In the genomic region with DNA sequence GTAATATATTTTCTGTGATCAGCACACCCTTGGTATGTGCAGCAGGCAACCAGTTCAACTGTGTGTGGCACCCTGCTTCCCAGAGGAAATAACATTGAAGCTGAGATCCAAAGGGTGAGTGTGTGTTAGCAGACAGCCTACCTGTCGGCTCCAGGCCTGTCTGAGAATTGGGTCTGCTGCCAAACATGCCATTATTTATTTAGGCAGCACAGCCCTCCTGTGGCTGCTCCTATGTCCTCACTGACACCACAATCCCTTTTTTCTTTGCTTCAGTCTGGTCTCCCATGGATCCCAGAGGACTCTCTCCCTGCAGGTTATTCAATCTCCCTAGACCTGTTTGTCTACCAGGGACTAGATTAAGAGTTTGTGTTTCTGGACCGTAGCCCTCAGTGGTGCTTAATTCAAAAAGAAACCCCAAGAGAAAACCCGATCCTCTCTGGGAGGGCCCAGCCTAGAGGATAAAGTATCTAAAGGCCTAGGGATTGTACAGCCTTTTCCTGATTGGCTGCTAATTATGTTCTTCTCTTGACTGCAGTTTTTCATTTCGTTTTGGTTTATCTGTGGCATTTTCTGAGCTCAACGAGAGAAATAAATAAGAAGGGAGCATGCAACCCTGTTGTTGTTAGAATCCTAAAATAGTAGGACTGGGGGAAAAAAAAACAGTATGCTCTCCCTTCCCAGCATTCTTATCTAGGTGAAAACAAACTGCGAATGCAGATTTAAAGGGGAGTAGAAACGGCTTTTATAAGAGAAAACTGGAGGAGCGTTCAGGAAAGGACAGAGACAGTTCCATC, we compare ENCODE assay signal across 8 cellular contexts. TPM values are rescaled to one million over a fixed set of nuclear protein-coding genes. Genes with fewer than 3 reads are reported as not detected.
DNase-seq lines count a peak whose midpoint lies in the region; ATAC-seq and TF ChIP-seq lines count a peak whose summit lies in the region.

No MANE protein-coding gene starts in this region.

- no peak overlapping the region for H3K27ac Mint-ChIP-seq in chondrocyte (ENCODE audit: unreplicated experiment)

- H3K4me3 Mint-ChIP-seq in chondrocyte (ENCODE audit: unreplicated experiment) = no peak overlapping the region

- H3K9ac ChIP-seq in mucosa of rectum (ENCODE audit: low read depth in 1 of 2, low read length in 2 of 2) = peak overlapping the region in 1 of 2 donors; percentile 37

- H3K4me1 ChIP-seq in mucosa of rectum (ENCODE audit: control insufficient read depth in 2 of 2, insufficient read depth in 2 of 2, low read length in 2 of 2) = peaks cover 19 to 34% of the 10 kb centered on the region in 2 donors

- no peaks in the 10 kb centered on the region for H3K36me3 ChIP-seq in mucosa of rectum (ENCODE audit: control insufficient read depth in 2 of 2, insufficient read depth in 2 of 2, low read length in 2 of 2)

- H3K9me3 ChIP-seq in mucosa of rectum (ENCODE audit: control insufficient read depth in 2 of 2, low read length in 2 of 2) = no peaks in the 10 kb centered on the region

- no peak for ATAC-seq in GM21390 (IDR thresholded peaks at IDR 0.05; ENCODE audit: unreplicated experiment)
- no peak for ATAC-seq in GM19455 (IDR thresholded peaks at IDR 0.05; ENCODE audit: unreplicated experiment)
- ATAC-seq in GM19324 (IDR thresholded peaks at IDR 0.05; ENCODE audit: low FRiP score, unreplicated experiment) = no peak

- H3K9me3 Mint-ChIP-seq in chondrocyte (ENCODE audit: low read depth) = no peaks in the 10 kb centered on the region

- H3K27me3 ChIP-seq in mucosa of rectum (ENCODE audit: control insufficient read depth in 2 of 2, insufficient read depth in 2 of 2, low read length in 2 of 2) = no peaks in the 10 kb centered on the region

- H3K4me3 ChIP-seq in mucosa of rectum (ENCODE audit: low read length in 2 of 2) = peak overlapping the region in 1 of 2 donors; percentile 10

- CTCF ChIA-PET in GM10248 (lab: Yijun Ruan, JAX) = interaction anchor here (1.5 to 5.2 kb wide), 3 partner anchors 10 to 127 kb away, joined by 4 to 31 read pairs (median 6); no protein-coding TSS in a partner anchor

- DNase-seq in DMS79 treated with DMSO at 0.1 percent for 48 hours (lab: John Stamatoyannopoulos, UW) (peak; percentile 97), NCI-H2227 (lab: John Stamatoyannopoulos, UW; ENCODE audit: unreplicated experiment) (peak; percentile 12), chondrocyte (ENCODE audit: low spot score) (no peak), GM10248 (ENCODE audit: extremely low spot score) (no peak)

- TF ChIP-seq CTCF in chondrocyte (IDR thresholded peaks at IDR 0.05) (peak; percentile 71), GM10248 (IDR thresholded peaks at IDR 0.05; ENCODE audit: control extremely low read depth, extremely low read depth, low read depth, missing control alignments) (no peak)

- POLR2A ChIA-PET in GM10248 (lab: Yijun Ruan, JAX) = no interaction called here

- H3K27me3 Mint-ChIP-seq in chondrocyte (ENCODE audit: low read depth) = no peaks in the 10 kb centered on the region

- peaks cover 28% of the 10 kb centered on the region for H3K4me1 Mint-ChIP-seq in chondrocyte (ENCODE audit: low read depth)

- no peaks in the 10 kb centered on the region for H3K36me3 Mint-ChIP-seq in chondrocyte (ENCODE audit: low read depth)

- H3K27ac ChIP-seq in mucosa of rectum (ENCODE audit: low read depth in 2 of 2, low read length in 2 of 2) = peak overlapping the region; percentile 18 to 69

RNA-seq across cellular contexts. Expression of gene KCNE3, which starts 24.1 kb away (rescaled TPM):
- total RNA-seq in chondrocyte = 0.46 to 0.72 TPM in 2 of 3 replicates, not detected in the other

RNA-seq across cellular contexts. Expression of gene PGM2L1, which starts 45.0 kb away (rescaled TPM):
- total RNA-seq in chondrocyte = 20.4 to 23.6 TPM (median 22.0 TPM) in 3 replicates

RNA-seq across cellular contexts. Expression of gene LIPT2, which starts 50.3 kb away (rescaled TPM):
- total RNA-seq in chondrocyte = 1.4 to 2.3 TPM (median 1.7 TPM) in 3 replicates

Comparison
In these comparisons a context has a peak if more than half of its experiments do, and no peak if none do; other contexts are left out.
1. DNase-seq: peak in DMS79 treated with DMSO at 0.1 percent for 48 hours (single experiment) and NCI-H2227 (single experiment); none in chondrocyte (single experiment) and GM10248 (single experiment).